Comparison of ENCODE assay signal across 26 cellular contexts in the genomic region with DNA sequence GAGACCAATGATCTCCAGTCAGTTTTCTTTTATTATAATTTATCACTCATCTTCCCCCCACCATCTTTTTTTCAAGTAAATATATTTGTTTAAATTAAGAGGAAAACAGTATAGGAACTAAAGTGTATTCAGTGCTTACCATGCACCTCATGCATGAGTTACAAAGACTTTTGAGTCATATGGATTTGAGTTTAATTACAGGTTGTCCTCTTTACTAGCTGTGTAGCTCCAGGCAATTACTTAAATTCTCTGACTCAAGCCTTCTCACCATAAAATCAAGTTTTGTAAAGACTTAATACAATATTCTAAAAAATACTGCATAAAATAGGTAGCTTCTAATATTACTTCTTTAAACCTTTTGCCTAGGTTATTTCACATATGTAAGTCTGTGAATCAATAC.
"Had no signal": no experiment of that assay in that cellular context is flagged by ENCODE, and none has a peak within 500 bp of the region (broad histone marks: within the 10 kb centered on the region; RNA-seq: fewer than 3 reads in every experiment).

No MANE protein-coding gene starts in this region.

- H3K27ac ChIP-seq: hepatocyte, left ventricle myocardium inferior, pancreas, psoas muscle, right atrium auricular region, right lobe of liver, tibial nerve, vagina had no signal

- H2AFZ ChIP-seq: hepatocyte had no signal

- H3K4me1 ChIP-seq: left ventricle myocardium inferior, pancreas, psoas muscle, right atrium auricular region, tibial nerve, vagina had no signal

- H3K27ac Mint-ChIP-seq: memory B cell; naive thymus-derived CD8-positive, alpha-beta T cell; nephron; stimulated activated memory B cell treated with anti-CD40 and anti-IgM and Interleukin-4, amounts not matched to agents 10 μg/mL and 1 μg/mL and 100 μg/mL, for 72 hours; stimulated activated naive CD8-positive, alpha-beta T cell treated with anti-CD3 and anti-CD28 coated beads, Interleukin-15, amount 100 ng/mL, for 72 hours; type B pancreatic cell had no signal

- H3K4me2 ChIP-seq: hepatocyte, smooth muscle cell had no signal

- H3K27me3 ChIP-seq: hepatocyte, pancreas, right atrium auricular region, right lobe of liver, tibial nerve, vagina had no signal

- H3K36me3 ChIP-seq: left ventricle myocardium inferior, pancreas, right atrium auricular region, right lobe of liver, tibial nerve, vagina had no signal

- H3K4me1 Mint-ChIP-seq: memory B cell; naive thymus-derived CD8-positive, alpha-beta T cell; nephron; neural crest cell; stimulated activated memory B cell treated with anti-CD40 and anti-IgM and Interleukin-4, amounts not matched to agents 10 μg/mL and 1 μg/mL and 100 μg/mL, for 72 hours; stimulated activated naive CD8-positive, alpha-beta T cell treated with anti-CD3 and anti-CD28 coated beads, Interleukin-15, amount 100 ng/mL, for 72 hours had no signal

- FAIRE-seq: pancreas had no signal

- DNase-seq: islet precursor cell; left ventricle myocardium inferior; naive thymus-derived CD8-positive, alpha-beta T cell; nucleus accumbens; pancreas; posterior cingulate gyrus; psoas muscle; right lobe of liver; stimulated activated CD4-positive, alpha-beta T cell treated with anti-CD3 and anti-CD28 coated beads, Interleukin-1b, Interleukin-23, amount 100 ng/mL, for 48 hours; stimulated activated CD4-positive, alpha-beta T cell treated with anti-CD3 and anti-CD28 coated beads, Interleukin-2, amount 100 ng/mL, for 48 hours; stimulated activated CD4-positive, alpha-beta T cell treated with anti-CD3 and anti-CD28 coated beads, Interleukin-4, amount 100 ng/mL, for 4 hours; stimulated activated CD8-positive, alpha-beta memory T cell treated with anti-CD3 and anti-CD28 coated beads, Interleukin-4, amount 100 ng/mL, for 48 hours; stimulated activated naive CD4-positive, alpha-beta T cell treated with Interleukin-2 at 50 U/mL for 16 hours; stimulated activated naive CD8-positive, alpha-beta T cell treated with anti-CD3 and anti-CD28 coated beads, Interleukin-15, amount 100 ng/mL, for 72 hours; substantia nigra had no signal

- H3K9me3 ChIP-seq: pancreas, psoas muscle, right atrium auricular region, right lobe of liver, tibial nerve, vagina had no signal

- H3K4me3 ChIP-seq: hepatocyte, left ventricle myocardium inferior, lung, pancreas, psoas muscle, right atrium auricular region, right lobe of liver, smooth muscle cell, tibial nerve, vagina had no signal

- H3K4me3 Mint-ChIP-seq: memory B cell; naive thymus-derived CD8-positive, alpha-beta T cell; nephron; neural crest cell; stimulated activated memory B cell treated with anti-CD40 and anti-IgM and Interleukin-4, amounts not matched to agents 10 μg/mL and 1 μg/mL and 100 μg/mL, for 72 hours; stimulated activated naive CD8-positive, alpha-beta T cell treated with anti-CD3 and anti-CD28 coated beads, Interleukin-15, amount 100 ng/mL, for 72 hours; type B pancreatic cell had no signal

- ATAC-seq: naive thymus-derived CD8-positive, alpha-beta T cell; pancreas; psoas muscle; right lobe of liver; stimulated activated memory B cell treated with anti-CD40 and anti-IgM and Interleukin-4, amounts not matched to agents 10 μg/mL and 1 μg/mL and 100 μg/mL, for 72 hours; stimulated activated naive CD8-positive, alpha-beta T cell treated with anti-CD3 and anti-CD28 coated beads, Interleukin-15, amount 100 ng/mL, for 72 hours had no signal

- H3K79me2 ChIP-seq: hepatocyte had no signal

- H3K27me3 Mint-ChIP-seq: memory B cell; stimulated activated memory B cell treated with anti-CD40 and anti-IgM and Interleukin-4, amounts not matched to agents 10 μg/mL and 1 μg/mL and 100 μg/mL, for 72 hours had no signal

- H3K9me3 Mint-ChIP-seq: memory B cell; nephron; stimulated activated memory B cell treated with anti-CD40 and anti-IgM and Interleukin-4, amounts not matched to agents 10 μg/mL and 1 μg/mL and 100 μg/mL, for 72 hours; stimulated activated naive CD8-positive, alpha-beta T cell treated with anti-CD3 and anti-CD28 coated beads, Interleukin-15, amount 100 ng/mL, for 72 hours had no signal

- H3K36me3 Mint-ChIP-seq: memory B cell; naive thymus-derived CD8-positive, alpha-beta T cell; stimulated activated memory B cell treated with anti-CD40 and anti-IgM and Interleukin-4, amounts not matched to agents 10 μg/mL and 1 μg/mL and 100 μg/mL, for 72 hours; type B pancreatic cell had no signal
